ENCODE assay signal across 20 cellular contexts in genomic region chr18:8703181-8703638, GRCh38. TPM values are rescaled to one million over a fixed set of nuclear protein-coding genes. Genes with fewer than 3 reads are reported as not detected.
A peak's percentile ranks its signal among the peaks of the same experiment; 100 is the strongest.
DNase-seq lines count a peak whose midpoint lies in the region; ATAC-seq and TF ChIP-seq lines count a peak whose summit lies in the region.
"Had no signal": no experiment of that assay in that cellular context is flagged by ENCODE, and none has a peak within 500 bp of the region (broad histone marks: within the 10 kb centered on the region; RNA-seq: fewer than 3 reads in every experiment).

No MANE protein-coding gene starts in this region.

- H3K27me3 Mint-ChIP-seq in CD4-positive, alpha-beta T cell = peaks cover 73% of the 10 kb centered on the region
- peaks cover 40% of the 10 kb centered on the region for H3K27me3 Mint-ChIP-seq in neural crest cell (ENCODE audit: low read depth)

- H3K4me3 ChIP-seq in IMR-90 (ENCODE audit: insufficient read depth, low read depth, low read length) = no peak overlapping the region
- H3K4me3 ChIP-seq: GM12878, ovary, uterus had no signal

- H3K9me3 Mint-ChIP-seq in CD4-positive, alpha-beta T cell = no peaks in the 10 kb centered on the region
- H3K9me3 Mint-ChIP-seq in neural crest cell = no peaks in the 10 kb centered on the region
- H3K9me3 Mint-ChIP-seq: activated B cell treated with CpG ODN at 0.5 μM for 24 hours, IgD-negative memory B cell had no signal

- peak overlapping the region; percentile 24; the same call in 1 of the 2 replicates for H4K91ac ChIP-seq in IMR-90 (ENCODE audit: insufficient read depth, low read depth, low read length)

- peak overlapping the region; percentile 74 for H2AFZ ChIP-seq in IMR-90 (replicated peaks; ENCODE audit: low read length, poor library complexity)

- peak overlapping the region; percentile 77 for H2AK5ac ChIP-seq in IMR-90 (ENCODE audit: low read depth, low read length)

- peak overlapping the region; percentile 65 for H3K4me3 Mint-ChIP-seq in CD4-positive, alpha-beta T cell
- peak overlapping the region; percentile 78 for H3K4me3 Mint-ChIP-seq in neural crest cell

- dilution Hi-C loops in IMR-90 (cut with HindIII; ENCODE audit: low sequenced_read_pairs, unreplicated experiment) = no loop called here

- H3K27ac Mint-ChIP-seq in CD4-positive, alpha-beta T cell = no peak overlapping the region
- H3K27ac Mint-ChIP-seq in neural crest cell (ENCODE audit: unreplicated experiment) = no peak overlapping the region
- H3K27ac Mint-ChIP-seq: activated B cell treated with CpG ODN at 0.5 μM for 24 hours had no signal

- 61% methylated on average over 10 of the region's 23 CpGs; no CpG with 5 or more reads in 1 of the 2 experiments for WGBS in IMR-90 (ENCODE audit: extremely low coverage in 2 of 2, insufficient read length in 1 of 2), 2 experiments

- no peak overlapping the region for H3K4me2 ChIP-seq in IMR-90 (ENCODE audit: low read depth, low read length)

- intact Hi-C loops in CD4-positive, alpha-beta T cell (cut with DNase I, micrococcal nuclease) = loop anchor here in 1 of 2 experiments (5.0 kb wide), 3 partner anchors 909 to 1824 kb away; partner anchors contain the start of genes NAPG, PPP4R1 and VAPA
- intact Hi-C loops in IMR-90 (cut with micrococcal nuclease) = no loop called here

- H3K36me3 ChIP-seq in IMR-90 (ENCODE audit: control insufficient read depth, insufficient read depth, low read length) = peaks cover 2% of the 10 kb centered on the region; the same call in 1 of the 2 replicates
- H3K36me3 ChIP-seq: gastrocnemius medialis, ovary, uterus had no signal

- H3K14ac ChIP-seq in IMR-90 (replicated peaks; ENCODE audit: low read depth, low read length) = no peak overlapping the region

- peak overlapping the region; percentile 29 for H4K5ac ChIP-seq in IMR-90 (ENCODE audit: low read depth, low read length)

- no peaks in the 10 kb centered on the region for H3K9me3 ChIP-seq in CD4-positive, alpha-beta T cell (ENCODE audit: control insufficient read depth, low read length)
- H3K9me3 ChIP-seq in IMR-90 (ENCODE audit: control insufficient read depth, insufficient read depth, low read length) = no peaks in the 10 kb centered on the region
- H3K9me3 ChIP-seq: gastrocnemius medialis, ovary, uterus had no signal

- TF ChIP-seq POLR2A in IMR-90 (IDR thresholded peaks at IDR 0.05; ENCODE audit: low read depth, low read length) = no peak

- H3K56ac ChIP-seq in IMR-90 (ENCODE audit: extremely low read depth, insufficient read depth, low read length) = no peak overlapping the region

- in situ Hi-C loops in IMR-90 (cut with MboI; ENCODE audit: low sequenced_read_pairs) = loop anchor here (5.0 kb wide), 1 partner anchor 279 kb away; no protein-coding TSS in a partner anchor

- peak overlapping the region; percentile 72 for H3K4ac ChIP-seq in IMR-90 (ENCODE audit: low read depth, low read length)

- no peak for TF ChIP-seq CTCF in CD4-positive, alpha-beta T cell (IDR thresholded peaks at IDR 0.05)
- no peak for TF ChIP-seq CTCF in IMR-90 (conservative IDR thresholded peaks at IDR 0.05; ENCODE audit: low read depth, low read length)
- TF ChIP-seq CTCF in neural crest cell (conservative IDR thresholded peaks at IDR 0.05) = no peak

- H2BK20ac ChIP-seq in IMR-90 (ENCODE audit: low read depth, low read length) = peak overlapping the region; percentile 42; the same call in 1 of the 2 replicates

- H3K9me1 ChIP-seq in IMR-90 (ENCODE audit: insufficient read depth, low read length) = peaks cover 18% of the 10 kb centered on the region

- H3K27me3 ChIP-seq in CD4-positive, alpha-beta T cell (ENCODE audit: control insufficient read depth, insufficient read depth, low read length) = peaks cover 57% of the 10 kb centered on the region
- no peaks in the 10 kb centered on the region for H3K27me3 ChIP-seq in IMR-90 (ENCODE audit: control insufficient read depth, insufficient read depth, low read length)
- H3K27me3 ChIP-seq: gastrocnemius medialis, ovary, uterus had no signal

- H3K9ac ChIP-seq in IMR-90 (ENCODE audit: low read depth, low read length) = no peak overlapping the region

- H2BK15ac ChIP-seq in IMR-90 (ENCODE audit: low read depth, low read length) = peak overlapping the region; percentile 37; the same call in 1 of the 3 replicates

- H2AK9ac ChIP-seq in IMR-90 (replicated peaks; ENCODE audit: low read depth, low read length, poor library complexity) = no peak overlapping the region

- peaks cover 0 to 37% of the 10 kb centered on the region in 2 experiments; a peak in 2 of 4 replicates for H3K79me1 ChIP-seq in IMR-90 (ENCODE audit: low read depth in 1 of 2, low read length in 2 of 2)

- peak overlapping the region; percentile 16; the same call in 1 of the 2 replicates for H3K23ac ChIP-seq in IMR-90 (ENCODE audit: low read depth, low read length)

- POLR2A ChIA-PET in CD4-positive, alpha-beta T cell (lab: Charles Lee) = interaction anchor here (0.7 kb wide), 1 partner anchor 9 kb away, joined by 3 read pairs; no protein-coding TSS in a partner anchor
- POLR2A ChIA-PET in IMR-90 (lab: Charles Lee; ENCODE audit: unreplicated experiment) = no interaction called here

- ATAC-seq in CD4-positive, alpha-beta T cell (ENCODE audit: poor library complexity) = no peak
- ATAC-seq in IMR-90 (ENCODE audit: low read depth) (no peak), HG02981 (IDR thresholded peaks at IDR 0.05; ENCODE audit: unreplicated experiment) (no peak)
- ATAC-seq: gastrocnemius medialis, GM12878 had no signal

- CTCF ChIA-PET in CD4-positive, alpha-beta T cell (lab: Charles Lee) = interaction anchor here (1.3 kb wide), 1 partner anchor 285 kb away, joined by 4 read pairs; no protein-coding TSS in a partner anchor
- CTCF ChIA-PET in IMR-90 (lab: Yijun Ruan, JAX) = interaction anchor here (0.6 kb wide), 1 partner anchor 105 kb away, joined by 4 read pairs; no protein-coding TSS in a partner anchor

- peak overlapping the region in 1 of 2 experiments; percentile 11; a peak in 2 of 4 replicates for H4K8ac ChIP-seq in IMR-90 (ENCODE audit: low read depth in 2 of 2, low read length in 2 of 2)

- H4K20me1 ChIP-seq in IMR-90 (ENCODE audit: insufficient read depth, low read length) = peaks cover 18% of the 10 kb centered on the region

- peaks cover 22% of the 10 kb centered on the region for H3K4me1 Mint-ChIP-seq in CD4-positive, alpha-beta T cell (ENCODE audit: low read depth)
- H3K4me1 Mint-ChIP-seq in neural crest cell = peaks cover 25% of the 10 kb centered on the region

- peak overlapping the region; percentile 96 for H2BK120ac ChIP-seq in IMR-90 (ENCODE audit: low read depth, low read length)

- DNase-seq in CD4-positive, alpha-beta T cell = no peak
- DNase-seq in IMR-90 = no peak
- peak; percentile 20 for DNase-seq in cerebellar cortex (ENCODE audit: low spot score)
- no peak for DNase-seq in neural crest cell (ENCODE audit: low read depth, low spot score)
- DNase-seq in RPMI8226 = no peak
- no peak for DNase-seq in RKO (ENCODE audit: low spot score)
- no peak for DNase-seq in NCI-H146 (lab: John Stamatoyannopoulos, UW)
- DNase-seq: activated B cell treated with CpG ODN at 0.5 μM for 24 hours; activated naive CD4-positive, alpha-beta T cell treated with anti-CD3 and anti-CD28 coated beads, Interleukin-2, amount 50 U/mL, for 16 hours; caudate nucleus; gastrocnemius medialis; HCEC 1CT; NCI-H1048; NCI-H446 treated with DMSO at 0.1 percent for 48 hours; stimulated activated naive CD4-positive, alpha-beta T cell treated with Interleukin-2 at 50 U/mL for 16 hours had no signal

- peaks cover 16% of the 10 kb centered on the region for H3K4me1 ChIP-seq in IMR-90 (ENCODE audit: control insufficient read depth, insufficient read depth, low read length)

- peaks cover 4% of the 10 kb centered on the region for H3K36me3 Mint-ChIP-seq in CD4-positive, alpha-beta T cell (ENCODE audit: low read depth)
- no peaks in the 10 kb centered on the region for H3K36me3 Mint-ChIP-seq in neural crest cell (ENCODE audit: low read depth)
- H3K36me3 Mint-ChIP-seq: IgD-negative memory B cell had no signal

- TF ChIP-seq RAD21 in IMR-90 (IDR thresholded peaks at IDR 0.05; ENCODE audit: low read length) = no peak

- no TSS peak for BruUV-seq in IMR-90 (replicated peaks; lab: Mats Ljungman, UMichigan)

- H3K27ac ChIP-seq in CD4-positive, alpha-beta T cell (ENCODE audit: low read depth, low read length) = no peak overlapping the region
- no peak overlapping the region for H3K27ac ChIP-seq in IMR-90 (ENCODE audit: insufficient read depth, low read length)
- H3K27ac ChIP-seq: ovary, uterus had no signal

- no peak overlapping the region for H2BK5ac ChIP-seq in IMR-90 (ENCODE audit: low read depth, low read length, poor library complexity, severe bottlenecking)

- no peak overlapping the region for H3K18ac ChIP-seq in IMR-90 (ENCODE audit: low read depth, low read length)

TF ChIP-seq in IMR-90, 13 proteins besides CTCF, POLR2A, EP300 and RAD21:
- TF ChIP-seq SMC3 (IDR thresholded peaks at IDR 0.05; ENCODE audit: low read depth, low read length) (no peak), MAZ (IDR thresholded peaks at IDR 0.05; ENCODE audit: borderline replicate concordance, low read depth, low read length) (no peak)
TF ChIP-seq in IMR-90: peak in this region for 0.

RNA-seq across cellular contexts. Expression of gene MTCL1, which starts 2.1 kb away (rescaled TPM):
- under 1 TPM; 0.11 to 0.55 TPM for total RNA-seq in CD4-positive, alpha-beta T cell
- 29.0 and 38.6 TPM in 2 replicates for total RNA-seq in IMR-90 (2012; rRNA removed)
- polyA plus RNA-seq in IMR-90 (2012; rRNA removed) = 44.7 and 45.3 TPM in 2 replicates
- polyA plus RNA-seq in IMR-90 (2012; cell fraction: cytosol; rRNA removed) = 26.0 and 32.1 TPM in 2 replicates
- polyA plus RNA-seq in IMR-90 (2012; cell fraction: nucleus; rRNA removed; ENCODE audit: low replicate concordance) = 165 and 175 TPM in 2 replicates
- total RNA-seq in neural crest cell = 17.8 and 18.4 TPM in 2 replicates

Comparison
In these comparisons a context has a peak if more than half of its experiments do, and no peak if none do; other contexts are left out.
1. RNA of gene MTCL1, which starts 2.1 kb away (total RNA-seq): 29.0 to 38.6 TPM in IMR-90 and 17.8 to 18.4 TPM in neural crest cell; 0.11 to 0.55 TPM in CD4-positive, alpha-beta T cell; every median in the first group is over 10 times any median in the second.